In the genomic region with DNA sequence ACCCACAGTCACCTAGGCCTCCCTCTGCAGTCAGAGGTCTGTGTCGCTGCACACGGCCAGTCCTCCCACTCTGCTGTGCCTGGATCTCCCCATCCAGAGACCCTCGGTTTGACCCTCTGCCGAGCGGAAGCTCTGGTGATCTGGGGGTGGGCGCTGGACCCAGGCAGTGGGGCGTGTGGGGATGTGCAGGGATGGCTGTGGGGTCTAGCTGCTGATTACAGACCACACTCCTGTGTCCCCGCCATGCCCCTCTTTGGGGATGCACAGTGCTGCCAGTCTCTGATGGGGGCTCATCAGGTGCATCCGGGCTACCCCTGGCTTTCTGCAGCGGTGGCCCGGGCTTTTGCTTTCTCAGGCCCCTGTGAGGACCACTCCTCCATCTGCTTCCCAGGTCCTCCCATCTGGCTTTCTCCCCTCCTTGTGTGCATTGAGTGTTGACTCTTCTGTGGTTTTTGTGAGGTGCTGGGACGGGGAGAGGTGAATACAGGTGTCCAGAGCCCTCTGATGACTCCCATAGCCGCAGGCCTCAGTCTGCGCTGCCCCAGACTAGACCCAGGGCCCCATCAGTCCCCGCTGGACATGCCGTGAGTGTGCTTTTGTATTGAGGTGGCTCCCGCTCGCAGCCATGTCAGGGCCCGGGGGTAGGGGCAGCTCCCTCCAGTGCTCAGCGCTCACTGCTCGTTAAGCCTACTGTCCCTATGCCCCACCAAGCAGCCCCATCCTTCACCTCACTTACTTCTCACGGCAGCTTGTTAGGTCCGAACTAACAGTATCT, we compare ENCODE assay signal across 22 cellular contexts.
"Had no signal": no experiment of that assay in that cellular context is flagged by ENCODE, and none has a peak within 500 bp of the region (broad histone marks: within the 10 kb centered on the region; RNA-seq: fewer than 3 reads in every experiment).

No MANE protein-coding gene starts in this region.

- ATAC-seq: activated CD8-positive, alpha-beta memory T cell treated with anti-CD3 and anti-CD28 coated beads, Interleukin-2, amount 10 ng/mL, durations not matched to agents 7 days and 5 days; foreskin keratinocyte; natural killer cell treated with Interleukin-12 subunit alpha and Interleukin-12 subunit beta and Interleukin-15 and Interleukin-18, amount 100 ng/mL, for 72 hours had no signal

- H3K27me3 ChIP-seq: dorsolateral prefrontal cortex, foreskin keratinocyte, suprapubic skin, transverse colon had no signal

- H3K27ac ChIP-seq: dorsolateral prefrontal cortex, foreskin keratinocyte, lower lobe of right lung, suprapubic skin, transverse colon had no signal

- H3K36me3 Mint-ChIP-seq: natural killer cell treated with Interleukin-12 subunit alpha and Interleukin-12 subunit beta and Interleukin-15 and Interleukin-18, amount 100 ng/mL, for 72 hours had no signal

- H3K4me3 ChIP-seq: dorsolateral prefrontal cortex, lower lobe of right lung, suprapubic skin, transverse colon had no signal

- H3K9me3 ChIP-seq: lower lobe of right lung, suprapubic skin, transverse colon had no signal

- H3K4me3 Mint-ChIP-seq: activated CD4-positive, alpha-beta memory T cell treated with anti-CD3 and anti-CD28 coated beads for 36 hours; activated CD8-positive, alpha-beta memory T cell treated with anti-CD3 and anti-CD28 coated beads, Interleukin-2, amount 10 ng/mL, durations not matched to agents 7 days and 5 days; activated naive CD8-positive, alpha-beta T cell; mesothelial cell of epicardium; natural killer cell treated with Interleukin-12 subunit alpha and Interleukin-12 subunit beta and Interleukin-15 and Interleukin-18, amount 100 ng/mL, for 72 hours; T-helper 1 cell treated with Interleukin-12 subunit alpha and Interleukin-12 subunit beta and Interleukin-4 antibody, amounts not matched to agents 30 μg/mL and 1 μg/mL, for 36 hours had no signal

- H3K36me3 ChIP-seq: transverse colon had no signal

- DNase-seq: activated CD4-positive, alpha-beta memory T cell treated with anti-CD3 and anti-CD28 coated beads for 36 hours; activated CD8-positive, alpha-beta memory T cell treated with anti-CD3 and anti-CD28 coated beads, Interleukin-2, amount 10 ng/mL, durations not matched to agents 7 days and 5 days; activated gamma-delta T cell; activated T-cell treated with anti-CD3 and anti-CD28 coated beads, Interleukin-2, amount 50 U/mL, for 1 hour; amygdala; foreskin keratinocyte; hippocampal formation; islet precursor cell; lower lobe of right lung; nucleus accumbens; retina; stimulated activated CD4-positive, alpha-beta T cell treated with anti-CD3 and anti-CD28 coated beads, Interleukin-12 subunit alpha, Interleukin-12 subunit beta, amount 100 ng/mL, for 4 hours; stimulated activated CD4-positive, alpha-beta T cell treated with anti-CD3 and anti-CD28 coated beads, Interleukin-1b, Interleukin-23, amount 100 ng/mL, for 48 hours; stimulated activated CD8-positive, alpha-beta memory T cell treated with anti-CD3 and anti-CD28 coated beads, Interleukin-4, amount 100 ng/mL, for 48 hours; stimulated activated naive CD4-positive, alpha-beta T cell treated with Interleukin-2 at 50 U/mL for 16 hours; transverse colon had no signal

- H3K4me1 Mint-ChIP-seq: mesothelial cell of epicardium had no signal

- H3K27ac Mint-ChIP-seq: activated CD4-positive, alpha-beta memory T cell treated with anti-CD3 and anti-CD28 coated beads for 36 hours; activated CD8-positive, alpha-beta memory T cell treated with anti-CD3 and anti-CD28 coated beads, Interleukin-2, amount 10 ng/mL, durations not matched to agents 7 days and 5 days; activated naive CD8-positive, alpha-beta T cell; mesothelial cell of epicardium; natural killer cell treated with Interleukin-12 subunit alpha and Interleukin-12 subunit beta and Interleukin-15 and Interleukin-18, amount 100 ng/mL, for 72 hours; T-helper 1 cell treated with Interleukin-12 subunit alpha and Interleukin-12 subunit beta and Interleukin-4 antibody, amounts not matched to agents 30 μg/mL and 1 μg/mL, for 36 hours had no signal

- H3K9me3 Mint-ChIP-seq: activated CD4-positive, alpha-beta memory T cell treated with anti-CD3 and anti-CD28 coated beads for 36 hours; mesothelial cell of epicardium; natural killer cell treated with Interleukin-12 subunit alpha and Interleukin-12 subunit beta and Interleukin-15 and Interleukin-18, amount 100 ng/mL, for 72 hours had no signal

- H3K27me3 Mint-ChIP-seq: activated CD4-positive, alpha-beta memory T cell treated with anti-CD3 and anti-CD28 coated beads for 36 hours; activated CD8-positive, alpha-beta memory T cell treated with anti-CD3 and anti-CD28 coated beads, Interleukin-2, amount 10 ng/mL, durations not matched to agents 7 days and 5 days; activated naive CD8-positive, alpha-beta T cell; natural killer cell treated with Interleukin-12 subunit alpha and Interleukin-12 subunit beta and Interleukin-15 and Interleukin-18, amount 100 ng/mL, for 72 hours had no signal

- H3K4me1 ChIP-seq: foreskin keratinocyte, suprapubic skin had no signal
